1 cellular context compared by ENCODE assay signal in the genomic region with DNA sequence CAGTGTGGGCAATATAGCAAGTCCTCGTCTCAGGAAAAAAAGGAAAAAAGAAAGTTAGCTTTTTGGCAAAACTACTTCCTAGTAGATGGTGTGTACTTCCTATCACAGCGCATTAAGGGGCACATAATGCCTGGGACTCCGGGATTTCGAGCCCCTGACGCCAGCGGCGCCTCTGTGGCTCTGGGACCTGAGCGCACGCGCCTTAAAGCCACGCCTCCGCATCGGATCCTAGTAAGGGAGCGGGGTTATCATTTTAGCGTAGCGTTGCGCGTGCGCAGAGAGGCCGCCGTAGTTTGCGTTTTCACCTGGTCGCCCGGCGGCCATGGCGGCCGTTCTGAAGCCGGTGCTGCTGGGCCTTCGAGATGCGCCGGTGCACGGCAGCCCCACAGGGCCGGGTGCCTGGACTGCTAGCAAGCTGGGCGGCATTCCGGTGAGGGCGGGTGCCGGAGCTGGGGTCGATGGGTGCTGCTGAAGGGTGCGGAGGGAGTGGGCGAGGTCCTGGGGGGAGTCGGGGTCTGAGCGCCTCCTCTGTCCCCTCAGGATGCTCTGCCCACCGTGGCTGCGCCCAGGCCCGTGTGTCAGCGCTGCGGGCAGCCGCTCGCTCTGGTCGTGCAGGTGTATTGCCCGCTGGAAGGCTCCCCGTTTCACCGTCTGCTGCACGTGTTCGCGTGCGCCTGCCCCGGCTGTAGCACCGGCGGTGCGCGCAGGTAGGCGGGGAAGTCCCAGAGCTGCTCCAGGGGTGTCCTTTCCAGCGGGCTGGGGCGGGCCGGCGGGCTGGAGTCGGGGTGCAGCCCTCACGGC.
A peak's percentile ranks its signal among the peaks of the same experiment; 100 is the strongest.
TF ChIP-seq lines count a peak whose summit lies in the region.

A gene with protein sequence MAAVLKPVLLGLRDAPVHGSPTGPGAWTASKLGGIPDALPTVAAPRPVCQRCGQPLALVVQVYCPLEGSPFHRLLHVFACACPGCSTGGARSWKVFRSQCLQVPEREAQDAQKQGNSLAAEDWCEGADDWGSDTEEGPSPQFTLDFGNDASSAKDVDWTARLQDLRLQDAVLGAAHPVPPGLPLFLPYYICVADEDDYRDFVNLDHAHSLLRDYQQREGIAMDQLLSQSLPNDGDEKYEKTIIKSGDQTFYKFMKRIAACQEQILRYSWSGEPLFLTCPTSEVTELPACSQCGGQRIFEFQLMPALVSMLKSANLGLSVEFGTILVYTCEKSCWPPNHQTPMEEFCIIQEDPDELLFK (plus strand): TSS at position 291 of the 801 bp plus-strand sequence. CDS start 32 bp downstream, at position 323.

TF ChIP-seq in neural cell, 6 proteins besides CTCF, POLR2A, EP300 and RAD21:
- TF ChIP-seq REST (IDR thresholded peaks at IDR 0.05; ENCODE audit: borderline replicate concordance) = peak; percentile 79
- peak; percentile 98 for TF ChIP-seq MXI1 (conservative IDR thresholded peaks at IDR 0.05; ENCODE audit: poor library complexity, severe bottlenecking)
- peak; percentile 75 for TF ChIP-seq TAF1 (IDR thresholded peaks at IDR 0.05; ENCODE audit: low read depth)
- TF ChIP-seq SMC3 (conservative IDR thresholded peaks at IDR 0.05; ENCODE audit: poor library complexity) = peak; percentile 32
- peak; percentile 81 for TF ChIP-seq POLR2AphosphoS5 (IDR thresholded peaks at IDR 0.05)
- TF ChIP-seq EZH2 (IDR thresholded peaks at IDR 0.05; ENCODE audit: borderline replicate concordance, insufficient read depth, low read length, poor library complexity, severe bottlenecking) = no peak
